12 cellular contexts compared by ENCODE assay signal in genomic region chr13:107271226-107271625, GRCh38.
DNase-seq lines count a peak whose midpoint lies in the region; ATAC-seq and TF ChIP-seq lines count a peak whose summit lies in the region.
"Had no signal": no experiment of that assay in that cellular context is flagged by ENCODE, and none has a peak within 500 bp of the region (broad histone marks: within the 10 kb centered on the region; RNA-seq: fewer than 3 reads in every experiment).

No MANE protein-coding gene starts in this region.

- H3K27me3 ChIP-seq in CD8-positive, alpha-beta T cell (ENCODE audit: insufficient read depth, low read length) = no peaks in the 10 kb centered on the region
- H3K27me3 ChIP-seq in tibial artery (no peaks in the 10 kb centered on the region), tibial nerve (no peaks in the 10 kb centered on the region)

- no peak for TF ChIP-seq POLR2A in tibial nerve (IDR thresholded peaks at IDR 0.05)

- H3K9me3 Mint-ChIP-seq in CD8-positive, alpha-beta T cell = peaks cover 12% of the 10 kb centered on the region
- H3K9me3 Mint-ChIP-seq in activated CD4-positive, alpha-beta T cell treated with anti-CD3 and anti-CD28 coated beads, Interleukin-2, amount 10 ng/mL, durations not matched to agents 24 days and 14 days = peaks cover 6% of the 10 kb centered on the region

- H3K4me3 Mint-ChIP-seq in CD8-positive, alpha-beta T cell = no peak overlapping the region
- H3K4me3 Mint-ChIP-seq in activated CD4-positive, alpha-beta T cell treated with anti-CD3 and anti-CD28 coated beads, Interleukin-2, amount 10 ng/mL, durations not matched to agents 24 days and 14 days = no peak overlapping the region
- H3K4me3 Mint-ChIP-seq: CD4-positive, alpha-beta memory T cell had no signal

- no peaks in the 10 kb centered on the region for H3K36me3 Mint-ChIP-seq in CD8-positive, alpha-beta T cell
- no peaks in the 10 kb centered on the region for H3K36me3 Mint-ChIP-seq in activated CD4-positive, alpha-beta T cell treated with anti-CD3 and anti-CD28 coated beads, Interleukin-2, amount 10 ng/mL, durations not matched to agents 24 days and 14 days (ENCODE audit: low read depth)
- H3K36me3 Mint-ChIP-seq: CD4-positive, alpha-beta memory T cell had no signal

- POLR2A ChIA-PET in CD8-positive, alpha-beta T cell (lab: Charles Lee) = no interaction called here

- ATAC-seq in CD8-positive, alpha-beta T cell = no peak

- H3K27me3 Mint-ChIP-seq in CD8-positive, alpha-beta T cell (ENCODE audit: low read depth) = no peaks in the 10 kb centered on the region
- no peaks in the 10 kb centered on the region for H3K27me3 Mint-ChIP-seq in activated CD4-positive, alpha-beta T cell treated with anti-CD3 and anti-CD28 coated beads, Interleukin-2, amount 10 ng/mL, durations not matched to agents 24 days and 14 days
- H3K27me3 Mint-ChIP-seq: CD4-positive, alpha-beta memory T cell had no signal

- H3K36me3 ChIP-seq in CD8-positive, alpha-beta T cell (ENCODE audit: insufficient read depth, low read length) = no peaks in the 10 kb centered on the region
- H3K36me3 ChIP-seq in tibial artery (no peaks in the 10 kb centered on the region), tibial nerve (no peaks in the 10 kb centered on the region)

- intact Hi-C loops in CD8-positive, alpha-beta T cell (cut with DNase I, micrococcal nuclease) = no loop called here
- intact Hi-C loops in tibial artery (cut with DNase I; ENCODE audit: low total_unique reads) = no loop called here
- intact Hi-C loops in activated CD4-positive, alpha-beta T cell treated with anti-CD3 and anti-CD28 coated beads, Interleukin-2, amount 10 ng/mL, durations not matched to agents 24 days and 14 days (cut with micrococcal nuclease) = no loop called here

- TF ChIP-seq EP300 in tibial nerve (IDR thresholded peaks at IDR 0.05) = no peak

- H3K9me3 ChIP-seq in CD8-positive, alpha-beta T cell (ENCODE audit: low read length) = no peaks in the 10 kb centered on the region
- H3K9me3 ChIP-seq in tibial artery = no peaks in the 10 kb centered on the region
- no peaks in the 10 kb centered on the region for H3K9me3 ChIP-seq in tibial nerve

- no peak overlapping the region for H3K4me3 ChIP-seq in CD8-positive, alpha-beta T cell (ENCODE audit: low read depth, low read length)
- H3K4me3 ChIP-seq in tibial artery = no peak overlapping the region
- H3K4me3 ChIP-seq in tibial nerve = no peak overlapping the region

- 17 to 32% methylated on average over 2 of the region's 2 CpGs for WGBS in tibial nerve, 2 donors

- peaks cover 5% of the 10 kb centered on the region for H3K4me1 Mint-ChIP-seq in CD8-positive, alpha-beta T cell (ENCODE audit: low read depth)
- no peaks in the 10 kb centered on the region for H3K4me1 Mint-ChIP-seq in activated CD4-positive, alpha-beta T cell treated with anti-CD3 and anti-CD28 coated beads, Interleukin-2, amount 10 ng/mL, durations not matched to agents 24 days and 14 days
- H3K4me1 Mint-ChIP-seq: CD4-positive, alpha-beta memory T cell had no signal

- CTCF ChIA-PET in CD8-positive, alpha-beta T cell (lab: Charles Lee) = interaction anchor here (1.1 kb wide), 1 partner anchor 60 kb away, joined by 3 read pairs; no protein-coding TSS in a partner anchor

- H3K27ac Mint-ChIP-seq in CD8-positive, alpha-beta T cell = peak overlapping the region; percentile 15
- H3K27ac Mint-ChIP-seq in activated CD4-positive, alpha-beta T cell treated with anti-CD3 and anti-CD28 coated beads, Interleukin-2, amount 10 ng/mL, durations not matched to agents 24 days and 14 days = no peak overlapping the region
- H3K27ac Mint-ChIP-seq: CD4-positive, alpha-beta memory T cell had no signal

- no peak overlapping the region for H3K27ac ChIP-seq in CD8-positive, alpha-beta T cell (ENCODE audit: low read depth, low read length)
- H3K27ac ChIP-seq in tibial artery = no peak overlapping the region
- no peak overlapping the region for H3K27ac ChIP-seq in tibial nerve

- TF ChIP-seq CTCF in CD8-positive, alpha-beta T cell (IDR thresholded peaks at IDR 0.05) = no peak
- TF ChIP-seq CTCF in tibial artery (IDR thresholded peaks at IDR 0.05) = no peak
- TF ChIP-seq CTCF in tibial nerve (IDR thresholded peaks at IDR 0.05) = no peak

- no peaks in the 10 kb centered on the region for H3K4me1 ChIP-seq in CD8-positive, alpha-beta T cell (ENCODE audit: insufficient read depth, low read length)
- H3K4me1 ChIP-seq in tibial artery (no peaks in the 10 kb centered on the region), tibial nerve (no peaks in the 10 kb centered on the region)

- no peak for DNase-seq in CD8-positive, alpha-beta T cell
- DNase-seq in M059J (ENCODE audit: low read depth) = peak; percentile 2
- peak; percentile 35 for DNase-seq in amniotic epithelial cell (ENCODE audit: low read depth)
- DNase-seq in iPS-NIHi7 (ENCODE audit: extremely low spot score) = peak; percentile 72
- DNase-seq in NCI-H2107 (lab: John Stamatoyannopoulos, UW) = no peak
- DNase-seq in tibial artery = no peak
- DNase-seq in activated CD4-positive, alpha-beta T cell treated with anti-CD3 and anti-CD28 coated beads, Interleukin-2, amount 10 ng/mL, durations not matched to agents 24 days and 14 days = no peak
- no peak for DNase-seq in tibial nerve (ENCODE audit: low spot score in 2 of 2)
- DNase-seq: activated effector memory CD4-positive, alpha-beta T cell treated with Interleukin-2 at 50 U/mL for 16 hours; CD4-positive, alpha-beta memory T cell; Karpas-422; stimulated activated CD4-positive, alpha-beta T cell treated with anti-CD3 and anti-CD28 coated beads, Interleukin-4, amount 100 ng/mL, for 1 hour had no signal

Comparison
In these comparisons a context has a peak if more than half of its experiments do, and no peak if none do; other contexts are left out.
1. DNase-seq: peak in M059J (single experiment), amniotic epithelial cell (single experiment) and iPS-NIHi7 (single experiment); none in CD8-positive, alpha-beta T cell (0 of 7), NCI-H2107 (single experiment), tibial artery (0 of 2), activated CD4-positive, alpha-beta T cell treated with anti-CD3 and anti-CD28 coated beads, Interleukin-2, amount 10 ng/mL, durations not matched to agents 24 days and 14 days (single experiment) and tibial nerve (0 of 2).